In genomic region chr12:120116443-120116791, GRCh38 we compare ENCODE assay signal across 8 cellular contexts. TPM values are rescaled to one million over a fixed set of nuclear protein-coding genes. Genes with fewer than 3 reads are reported as not detected.
DNase-seq lines count a peak whose midpoint lies in the region; ATAC-seq and TF ChIP-seq lines count a peak whose summit lies in the region.

Gene RAB35, minus strand, starts transcription at chr12:120116753. Its CDS starts 103 bp downstream, at chr12:120116650.

- ATAC-seq in CD4-positive, CD25-positive, alpha-beta regulatory T cell (ENCODE audit: low read depth in 2 of 2) = no peak
- ATAC-seq in HG03565 (IDR thresholded peaks at IDR 0.05; ENCODE audit: unreplicated experiment) = peak; percentile 1

- peak within 1 kb of the TSS; percentile 94 to 99 (median 98) for H3K4me3 Mint-ChIP-seq in CD4-positive, CD25-positive, alpha-beta regulatory T cell

- H3K36me3 Mint-ChIP-seq in CD4-positive, CD25-positive, alpha-beta regulatory T cell = peaks cover 17% of the 10 kb centered on the region

- peaks cover 34 to 88% (median 72%) of the 10 kb centered on the region in 4 donors for H3K4me1 Mint-ChIP-seq in CD4-positive, CD25-positive, alpha-beta regulatory T cell

- H3K9ac ChIP-seq in mammary epithelial cell (ENCODE audit: insufficient read depth, low read length) = peak within 1 kb of the TSS; percentile 95
- H3K9ac ChIP-seq in liver (ENCODE audit: low read depth in 1 of 2, low read length in 2 of 2) = peak within 1 kb of the TSS; percentile 65 to 74

- H2AFZ ChIP-seq in mammary epithelial cell (ENCODE audit: low read depth, low read length) = peak within 1 kb of the TSS; percentile 89

- BruUV-seq in mammary epithelial cell (replicated peaks; lab: Mats Ljungman, UMichigan) = no TSS peak

- TF ChIP-seq CTCF in mammary epithelial cell (conservative IDR thresholded peaks at IDR 0.05 in 1 of 2, IDR thresholded peaks at IDR 0.05 in 1 of 2; ENCODE audit: extremely low read depth in 1 of 2, insufficient read depth in 1 of 2, low read depth in 1 of 2, low read length in 2 of 2) (no peak), liver (IDR thresholded peaks at IDR 0.05; ENCODE audit: low read depth, low read length, missing input control) (no peak)

- no peaks in the 10 kb centered on the region for H3K27me3 ChIP-seq in CD4-positive, CD25-positive, alpha-beta regulatory T cell (ENCODE audit: control insufficient read depth, insufficient read depth, low read length)
- H3K27me3 ChIP-seq in mammary epithelial cell (ENCODE audit: insufficient read depth, low read length) (no peaks in the 10 kb centered on the region), liver (ENCODE audit: control insufficient read depth in 4 of 4, insufficient read depth in 4 of 4, low read length in 3 of 4) (no peaks in the 10 kb centered on the region), thymus (ENCODE audit: control insufficient read depth, insufficient read depth) (no peaks in the 10 kb centered on the region)

- intact Hi-C loops in mammary epithelial cell (cut with micrococcal nuclease) = loop anchor here (2.0 kb wide), 1 partner anchor 30 kb away; no protein-coding TSS in a partner anchor

- peak within 1 kb of the TSS; percentile 94 to 99 (median 98) for H3K27ac Mint-ChIP-seq in CD4-positive, CD25-positive, alpha-beta regulatory T cell

- dilution Hi-C loops in mammary epithelial cell (cut with HindIII; ENCODE audit: low sequenced_read_pairs) = loop anchor here (5.0 to 10.0 kb wide), 2 partner anchors 36 to 148 kb away; partner anchors contain the start of gene PXN

- peaks cover 2% of the 10 kb centered on the region for H4K20me1 ChIP-seq in mammary epithelial cell (ENCODE audit: insufficient read depth, low read length)

- peaks cover 76% of the 10 kb centered on the region for H3K4me1 ChIP-seq in CD4-positive, CD25-positive, alpha-beta regulatory T cell (ENCODE audit: control insufficient read depth, insufficient read depth, low read length, poor library complexity, severe bottlenecking)
- H3K4me1 ChIP-seq in mammary epithelial cell (ENCODE audit: insufficient read depth, low read length) = peaks cover 25% of the 10 kb centered on the region
- H3K4me1 ChIP-seq in liver (ENCODE audit: control insufficient read depth in 4 of 4, insufficient read depth in 4 of 4, low read length in 3 of 4) = peaks cover 13 to 30% (median 26%) of the 10 kb centered on the region in 4 donors
- H3K4me1 ChIP-seq in thymus (ENCODE audit: control insufficient read depth, insufficient read depth, low read length) = peaks cover 26% of the 10 kb centered on the region

- TF ChIP-seq RAD21 in liver (IDR thresholded peaks at IDR 0.05) = no peak

- H3K9me3 Mint-ChIP-seq in CD4-positive, CD25-positive, alpha-beta regulatory T cell = no peaks in the 10 kb centered on the region

- H3K36me3 ChIP-seq in CD4-positive, CD25-positive, alpha-beta regulatory T cell (ENCODE audit: control insufficient read depth, insufficient read depth, low read length) = peaks cover 5% of the 10 kb centered on the region
- no peaks in the 10 kb centered on the region for H3K36me3 ChIP-seq in mammary epithelial cell (ENCODE audit: insufficient read depth, low read length)
- no peaks in the 10 kb centered on the region for H3K36me3 ChIP-seq in liver (ENCODE audit: control insufficient read depth in 4 of 4, insufficient read depth in 3 of 4, low read depth in 1 of 4, low read length in 3 of 4)
- H3K36me3 ChIP-seq in thymus (ENCODE audit: control insufficient read depth, insufficient read depth) = no peaks in the 10 kb centered on the region

- H3K27ac ChIP-seq in CD4-positive, CD25-positive, alpha-beta regulatory T cell (ENCODE audit: insufficient read depth, low read length, poor library complexity, severe bottlenecking) = peak within 1 kb of the TSS; percentile 94
- H3K27ac ChIP-seq in mammary epithelial cell (ENCODE audit: insufficient read depth, low read depth, low read length) (peak within 1 kb of the TSS; percentile 76), liver (ENCODE audit: low read depth in 1 of 2, low read length in 2 of 2) (peak within 1 kb of the TSS; percentile 93 to 96), thymus (ENCODE audit: low read depth) (peak within 1 kb of the TSS; percentile 96)

- peak within 1 kb of the TSS; percentile 89 for H3K4me2 ChIP-seq in mammary epithelial cell (ENCODE audit: insufficient read depth, low read depth, low read length)

- no peak for DNase-seq in CD4-positive, CD25-positive, alpha-beta regulatory T cell
- DNase-seq in mammary epithelial cell = no peak
- DNase-seq in DMS 273 (lab: John Stamatoyannopoulos, UW; ENCODE audit: unreplicated experiment) = no peak
- DNase-seq in germinal center (ENCODE audit: low spot score) = no peak
- no peak for DNase-seq in hippocampal formation (lab: John Stamatoyannopoulos, UW)

- no CpG with 5 or more reads among the region's 49 CpGs for WGBS in mammary epithelial cell (ENCODE audit: low coverage, missing lambda C conversion rate)
- under 1% methylated on average over 49 of the region's 49 CpGs for WGBS in liver
- WGBS in thymus = under 1% methylated on average over 48 of the region's 49 CpGs

- H3K9me3 ChIP-seq in CD4-positive, CD25-positive, alpha-beta regulatory T cell (ENCODE audit: control insufficient read depth in 2 of 2, low read length in 2 of 2) = no peaks in the 10 kb centered on the region
- H3K9me3 ChIP-seq in mammary epithelial cell (replicated peaks; ENCODE audit: insufficient read depth, low read length) (no peaks in the 10 kb centered on the region), liver (ENCODE audit: control insufficient read depth in 4 of 4, low read length in 3 of 4) (no peaks in the 10 kb centered on the region), thymus (ENCODE audit: control insufficient read depth) (no peaks in the 10 kb centered on the region)

- CTCF ChIA-PET in mammary epithelial cell (lab: Charles Lee; ENCODE audit: low non-redundant PET) = no interaction called here

- peaks cover 6% of the 10 kb centered on the region for H3K27me3 Mint-ChIP-seq in CD4-positive, CD25-positive, alpha-beta regulatory T cell

- H3K79me2 ChIP-seq in mammary epithelial cell (ENCODE audit: insufficient read depth, low read length) = peaks cover 77% of the 10 kb centered on the region

- in situ Hi-C loops in mammary epithelial cell (cut with MboI; ENCODE audit: low sequenced_read_pairs in 2 of 2) = no loop called here

- peak within 1 kb of the TSS; percentile 92 for H3K4me3 ChIP-seq in CD4-positive, CD25-positive, alpha-beta regulatory T cell (ENCODE audit: low read depth, low read length)
- H3K4me3 ChIP-seq in mammary epithelial cell (replicated peaks in 1 of 3; ENCODE audit: insufficient read depth in 1 of 3, low read depth in 2 of 3, low read length in 3 of 3) (peak within 1 kb of the TSS; percentile 72 to 97 (median 95)), liver (ENCODE audit: low read depth in 1 of 3, low read length in 3 of 3) (peak within 1 kb of the TSS; percentile 95 to 97 (median 96)), thymus (ENCODE audit: low read length) (peak within 1 kb of the TSS; percentile 94)

TF ChIP-seq in liver, 16 proteins besides CTCF, POLR2A, EP300 and RAD21 (continues in another document):
- TF ChIP-seq ATF3 (IDR thresholded peaks at IDR 0.05) = no peak
- no peak for TF ChIP-seq JUND (IDR thresholded peaks at IDR 0.05)
- TF ChIP-seq ZBTB33 (IDR thresholded peaks at IDR 0.05) = no peak
- no peak for TF ChIP-seq SP1 (IDR thresholded peaks at IDR 0.05)
- no peak for TF ChIP-seq NR2F2 (IDR thresholded peaks at IDR 0.05)
- TF ChIP-seq TAF1 (conservative IDR thresholded peaks at IDR 0.05) = no peak
- TF ChIP-seq FOXA2 (IDR thresholded peaks at IDR 0.05) = no peak
- TF ChIP-seq RXRA (IDR thresholded peaks at IDR 0.05) = no peak
- TF ChIP-seq FOXA1 (IDR thresholded peaks at IDR 0.05) = no peak
- TF ChIP-seq HNF4G (IDR thresholded peaks at IDR 0.05) = no peak
- no peak for TF ChIP-seq EGR1 (IDR thresholded peaks at IDR 0.05; ENCODE audit: low read depth in 2 of 2)
- TF ChIP-seq YY1 (IDR thresholded peaks at IDR 0.05) = no peak
- no peak for TF ChIP-seq GABPA (IDR thresholded peaks at IDR 0.05 in 1 of 2, conservative IDR thresholded peaks at IDR 0.05 in 1 of 2)
- no peak for TF ChIP-seq MAX (IDR thresholded peaks at IDR 0.05)
- TF ChIP-seq HNF4A (conservative IDR thresholded peaks at IDR 0.05) = no peak

RNA-seq across cellular contexts. Expression of gene RAB35, which starts in this region (rescaled TPM):
- total RNA-seq in CD4-positive, CD25-positive, alpha-beta regulatory T cell = 85.5 TPM
- 10 to 100 TPM; 25.2 to 37.0 (median 27.1) TPM for polyA plus RNA-seq in CD4-positive, CD25-positive, alpha-beta regulatory T cell
- total RNA-seq in mammary epithelial cell (10 to 100 TPM; 19.3 to 60.4 TPM), liver (10 to 100 TPM in 1 of 2 donors, 1 to 10 TPM in 1; 8.6 to 11.8 TPM)
- polyA plus RNA-seq in mammary epithelial cell (39.4 TPM), liver (10 to 100 TPM in 1 of 2 donors, 1 to 10 TPM in 1; 7.4 to 14.4 TPM), thymus (37.5 TPM)
- 70.6 TPM for polyA minus RNA-seq in mammary epithelial cell
